In genomic region chr17:18101828-18102227, GRCh38 we compare ENCODE assay signal across 20 cellular contexts. TPM values are rescaled to one million over a fixed set of nuclear protein-coding genes. Genes with fewer than 3 reads are reported as not detected.
A peak's percentile ranks its signal among the peaks of the same experiment; 100 is the strongest.
DNase-seq lines count a peak whose midpoint lies in the region; ATAC-seq, FAIRE-seq and TF ChIP-seq lines count a peak whose summit lies in the region.
"Had no signal": no experiment of that assay in that cellular context is flagged by ENCODE, and none has a peak within 500 bp of the region (broad histone marks: within the 10 kb centered on the region; RNA-seq: fewer than 3 reads in every experiment).

No MANE protein-coding gene starts in this region.

- intact Hi-C loops in HepG2 (cut with micrococcal nuclease; ENCODE audit: unreplicated experiment): no loop called here
- intact Hi-C loops in adrenal gland (cut with DNase I): no loop called here

- no peak overlapping the region for H3K4me3 Mint-ChIP-seq in nephron progenitor cell
- no peak overlapping the region for H3K4me3 Mint-ChIP-seq in stimulated activated naive B cell treated with anti-CD40 and anti-IgM and Interleukin-4, amounts not matched to agents 10 μg/mL and 1 μg/mL and 100 μg/mL, for 72 hours
- H3K4me3 Mint-ChIP-seq: CD4-positive, alpha-beta T cell; HFFc6 had no signal

- H3K4me3 ChIP-seq in liver (ENCODE audit: low read depth in 1 of 3, low read length in 3 of 3) (no peak overlapping the region), HepG2 (replicated peaks in 1 of 3; ENCODE audit: insufficient read depth in 1 of 3, low read depth in 2 of 3, low read length in 3 of 3) (no peak overlapping the region), adrenal gland (no peak overlapping the region)
- H3K4me3 ChIP-seq: GM23248, K562 had no signal

- H3K27ac Mint-ChIP-seq in nephron progenitor cell: peak overlapping the region; percentile 57
- H3K27ac Mint-ChIP-seq in stimulated activated naive B cell treated with anti-CD40 and anti-IgM and Interleukin-4, amounts not matched to agents 10 μg/mL and 1 μg/mL and 100 μg/mL, for 72 hours: peak overlapping the region; percentile 80
- H3K27ac Mint-ChIP-seq: CD4-positive, alpha-beta T cell; HFFc6 had no signal

- no peak overlapping the region for H2AFZ ChIP-seq in HepG2 (ENCODE audit: low read length)
- H2AFZ ChIP-seq: GM23248 had no signal

- TF ChIP-seq EP300 in HepG2 (IDR thresholded peaks at IDR 0.05; ENCODE audit: low read depth in 2 of 2, low read length in 2 of 2) (no peak), HepG2 (CRISPR knock-in tag; IDR thresholded peaks at IDR 0.05; ENCODE audit: borderline replicate concordance) (no peak)

- no peak overlapping the region for H3K4me2 ChIP-seq in HepG2 (ENCODE audit: low read depth, low read length)

- CTCF ChIA-PET in HepG2 (lab: Yijun Ruan, JAX; ENCODE audit: low intra/inter-chr PET ratio, low total read pairs): no interaction called here

- TF ChIP-seq CTCF in liver (IDR thresholded peaks at IDR 0.05; ENCODE audit: low read depth, low read length, missing input control) (no peak), HepG2 (CRISPR knock-in tag; IDR thresholded peaks at IDR 0.05) (no peak), nephron progenitor cell (IDR thresholded peaks at IDR 0.05) (no peak), adrenal gland (IDR thresholded peaks at IDR 0.05) (no peak)

- H3K27me3 Mint-ChIP-seq in nephron progenitor cell (ENCODE audit: low read depth, poor library complexity): no peaks in the 10 kb centered on the region
- H3K27me3 Mint-ChIP-seq in stimulated activated naive B cell treated with anti-CD40 and anti-IgM and Interleukin-4, amounts not matched to agents 10 μg/mL and 1 μg/mL and 100 μg/mL, for 72 hours: no peaks in the 10 kb centered on the region
- H3K27me3 Mint-ChIP-seq: CD4-positive, alpha-beta T cell had no signal

- no peak for TF ChIP-seq RAD21 in liver (IDR thresholded peaks at IDR 0.05)
- no peak for TF ChIP-seq RAD21 in HepG2 (CRISPR knock-in tag; IDR thresholded peaks at IDR 0.05)

- DNase-seq in HepG2 (ENCODE audit: low spot score) (no peak), UCSD-AML1 (lab: John Stamatoyannopoulos, UW; ENCODE audit: unreplicated experiment) (peak; percentile 28), nephron progenitor cell (no peak), adrenal gland (no peak), HCEC 1CT (no peak)
- no peak for DNase-seq in stimulated activated naive B cell treated with anti-CD40 and anti-IgM and Interleukin-4, amounts not matched to agents 10 μg/mL and 1 μg/mL and 100 μg/mL, for 72 hours
- DNase-seq: 8988T; Caco-2; CD4-positive, alpha-beta T cell; GM23248; HFFc6 had no signal

- no peak for ATAC-seq in HepG2
- no peak for ATAC-seq in stimulated activated naive B cell treated with anti-CD40 and anti-IgM and Interleukin-4, amounts not matched to agents 10 μg/mL and 1 μg/mL and 100 μg/mL, for 72 hours (replicated peaks)
- ATAC-seq in HG03442 (IDR thresholded peaks at IDR 0.05; ENCODE audit: unreplicated experiment): no peak
- ATAC-seq: HCT116, K562 had no signal

- H3K9me3 Mint-ChIP-seq in nephron progenitor cell: no peaks in the 10 kb centered on the region
- H3K9me3 Mint-ChIP-seq in stimulated activated naive B cell treated with anti-CD40 and anti-IgM and Interleukin-4, amounts not matched to agents 10 μg/mL and 1 μg/mL and 100 μg/mL, for 72 hours: no peaks in the 10 kb centered on the region
- H3K9me3 Mint-ChIP-seq: CD4-positive, alpha-beta T cell; HFFc6 had no signal

- in situ Hi-C loops in HepG2 (cut with HindIII; ENCODE audit: extremely low pct_ligation_motif_present, low pct_unique_long_range_greater_than_20kb): loop anchor here (25.0 kb wide), 1 partner anchor 90 kb away; no protein-coding TSS in a partner anchor

- 68% methylated on average over 9 of the region's 9 CpGs for WGBS in liver
- WGBS in HepG2 (ENCODE audit: low lambda C conversion rate): 95% methylated on average over 9 of the region's 9 CpGs
- 73 to 83% (median 78%) methylated on average over 4 to 9 of the region's 9 CpGs for WGBS in adrenal gland, 4 donors

- H3K9me3 ChIP-seq in liver (ENCODE audit: control insufficient read depth in 4 of 4, low read length in 3 of 4): no peaks in the 10 kb centered on the region
- H3K9me3 ChIP-seq in HepG2 (ENCODE audit: low read length): no peaks in the 10 kb centered on the region
- no peaks in the 10 kb centered on the region for H3K9me3 ChIP-seq in adrenal gland (replicated peaks in 1 of 3)
- H3K9me3 ChIP-seq: Caco-2 had no signal

- no peak for TF ChIP-seq POLR2A in HepG2 (IDR thresholded peaks at IDR 0.05; ENCODE audit: insufficient read depth in 1 of 2, low read depth in 2 of 2, low read length in 2 of 2)
- TF ChIP-seq POLR2A in adrenal gland (IDR thresholded peaks at IDR 0.05): no peak

- no peaks in the 10 kb centered on the region for H3K4me1 Mint-ChIP-seq in nephron progenitor cell
- H3K4me1 Mint-ChIP-seq in stimulated activated naive B cell treated with anti-CD40 and anti-IgM and Interleukin-4, amounts not matched to agents 10 μg/mL and 1 μg/mL and 100 μg/mL, for 72 hours: peaks cover 19 to 25% of the 10 kb centered on the region in 2 donors

- POLR2A ChIA-PET in HepG2 (lab: Yijun Ruan, JAX): no interaction called here

- H3K27ac ChIP-seq in liver (ENCODE audit: low read depth in 1 of 2, low read length in 2 of 2) (no peak overlapping the region), HepG2 (ENCODE audit: extremely low read length, insufficient read depth, low read length) (no peak overlapping the region), adrenal gland (no peak overlapping the region)
- H3K27ac ChIP-seq: C4-2B, GM23248 had no signal

- H4K20me1 ChIP-seq in HepG2 (ENCODE audit: insufficient read depth, low read length): no peaks in the 10 kb centered on the region

- H3K36me3 ChIP-seq in liver (ENCODE audit: control insufficient read depth in 4 of 4, insufficient read depth in 3 of 4, low read depth in 1 of 4, low read length in 3 of 4) (peaks cover 0 to 41% (median 12%) of the 10 kb centered on the region in 4 donors), HepG2 (replicated peaks in 1 of 2; ENCODE audit: control insufficient read depth in 1 of 2, insufficient read depth in 2 of 2, low read length in 2 of 2) (peaks cover 19 to 51% of the 10 kb centered on the region in 2 experiments; a peak in 4 of 5 replicates), adrenal gland (replicated peaks in 1 of 2) (peaks cover 0 to 46% of the 10 kb centered on the region in 2 donors)

- H3K4me1 ChIP-seq in liver (ENCODE audit: control insufficient read depth in 4 of 4, insufficient read depth in 4 of 4, low read length in 3 of 4): peaks cover 0 to 8% (median 1%) of the 10 kb centered on the region in 4 donors
- H3K4me1 ChIP-seq in HepG2 (ENCODE audit: insufficient read depth, low read length): no peaks in the 10 kb centered on the region
- H3K4me1 ChIP-seq in adrenal gland (replicated peaks in 1 of 2): no peaks in the 10 kb centered on the region
- H3K4me1 ChIP-seq: Caco-2 had no signal

- no peak for FAIRE-seq in HepG2 (lab: Jason Lieb, UNC)
- FAIRE-seq: D721Med, G401.6, GM12892, GM18507, K562 had no signal

- peaks cover 4% of the 10 kb centered on the region for H3K36me3 Mint-ChIP-seq in nephron progenitor cell (ENCODE audit: low read depth)
- H3K36me3 Mint-ChIP-seq in stimulated activated naive B cell treated with anti-CD40 and anti-IgM and Interleukin-4, amounts not matched to agents 10 μg/mL and 1 μg/mL and 100 μg/mL, for 72 hours: peaks cover 31 to 52% of the 10 kb centered on the region in 2 donors

- H3K9ac ChIP-seq in liver (ENCODE audit: low read depth in 1 of 2, low read length in 2 of 2): no peak overlapping the region
- H3K9ac ChIP-seq in HepG2 (ENCODE audit: insufficient read depth, low read depth, low read length): no peak overlapping the region
- H3K9ac ChIP-seq: GM23248 had no signal

- BruUV-seq in HepG2 (replicated peaks; lab: Mats Ljungman, UMichigan): no TSS peak

- H3K27me3 ChIP-seq in liver (ENCODE audit: control insufficient read depth in 4 of 4, insufficient read depth in 4 of 4, low read length in 3 of 4) (no peaks in the 10 kb centered on the region), HepG2 (ENCODE audit: control insufficient read depth in 1 of 2, insufficient read depth in 2 of 2, low read length in 2 of 2) (no peaks in the 10 kb centered on the region), adrenal gland (no peaks in the 10 kb centered on the region)

- no peaks in the 10 kb centered on the region for H3K79me2 ChIP-seq in HepG2 (ENCODE audit: insufficient read depth, low read length)

RNA-seq across cellular contexts. Expression of gene MYO15A, which starts 6.7 kb away (rescaled TPM):
- total RNA-seq in liver (1 to 10 TPM in 1 of 2 donors, under 1 TPM in 1; 0.84 to 2.9 TPM), HepG2 (2016; rRNA removed; fragmentation: Illumina TruSeq; extraction: Trizol) (0.07 and 0.18 TPM in 2 replicates), adrenal gland (1 to 10 TPM in 1 of 8 donors, under 1 TPM in 5, not detected in 2; 0.44 to 1.0 (median 0.88) TPM)
- polyA plus RNA-seq in liver (1 to 10 TPM in 1 of 2 donors, under 1 TPM in 1; 0.15 to 1.1 TPM), HepG2 (2011; rRNA removed) (0.20 and 0.35 TPM in 2 replicates), adrenal gland (1 to 10 TPM in 2 of 3 donors, under 1 TPM in 1; 0.57 to 3.5 (median 2.2) TPM)
- not detected in 2 replicates for total RNA-seq in HepG2 (2016; cell fraction: cytosol; rRNA removed; fragmentation: Illumina TruSeq; extraction: Trizol; ENCODE audit: low read depth)
- total RNA-seq in HepG2 (2016; cell fraction: insoluble cytoplasmic fraction; rRNA removed; fragmentation: Illumina TruSeq; extraction: Trizol): 0.11 TPM in 1 of 2 replicates, not detected in the other
- not detected in 2 replicates for total RNA-seq in HepG2 (2016; cell fraction: membrane; rRNA removed; fragmentation: Illumina TruSeq; extraction: Trizol)
- not detected in 2 replicates for total RNA-seq in HepG2 (2016; cell fraction: nucleus; rRNA removed; fragmentation: Illumina TruSeq; extraction: Trizol)
- 0.01 and 0.04 TPM in 2 replicates for polyA plus RNA-seq in HepG2 (2011; cell fraction: cytosol; rRNA removed)
- polyA plus RNA-seq in HepG2 (2011; cell fraction: nucleus; rRNA removed): 2.3 and 2.8 TPM in 2 replicates
- 0.23 and 0.32 TPM in 2 replicates for polyA plus RNA-seq in HepG2 (2012)
- polyA plus RNA-seq in HepG2 (2016; cell fraction: cytosol; fragmentation: Illumina TruSeq; extraction: Trizol; ENCODE audit: low read depth): not detected in 2 replicates
- not detected in 2 replicates for polyA plus RNA-seq in HepG2 (2016; cell fraction: insoluble cytoplasmic fraction; fragmentation: Illumina TruSeq; extraction: Trizol; ENCODE audit: low read depth)
- polyA plus RNA-seq in HepG2 (2016; cell fraction: membrane; fragmentation: Illumina TruSeq; extraction: Trizol; ENCODE audit: low read depth): not detected in 2 replicates
- polyA plus RNA-seq in HepG2 (2016; cell fraction: nucleus; fragmentation: Illumina TruSeq; extraction: Trizol; ENCODE audit: insufficient read depth, low read depth): 0.56 and 0.60 TPM in 2 replicates
- 0.02 and 0.28 TPM in 2 replicates for polyA minus RNA-seq in HepG2 (2011; rRNA and poly(A)+ RNA removed; ENCODE audit: low replicate concordance)
- polyA minus RNA-seq in HepG2 (2011; cell fraction: cytosol; rRNA and poly(A)+ RNA removed): not detected in 2 replicates
- polyA minus RNA-seq in HepG2 (2011; cell fraction: nucleus; rRNA and poly(A)+ RNA removed): 0.52 and 0.75 TPM in 2 replicates
- total RNA-seq: Caco-2 had no signal

RNA-seq across cellular contexts. Expression of gene DRG2, which starts 14.1 kb away (rescaled TPM):
- 10 to 100 TPM; 10.9 to 24.9 TPM for total RNA-seq in liver
- polyA plus RNA-seq in liver: 10 to 100 TPM; 17.0 to 20.2 TPM
- total RNA-seq in HepG2 (2016; rRNA removed; fragmentation: Illumina TruSeq; extraction: Trizol): 23.0 and 26.6 TPM in 2 replicates
- 34.5 and 35.0 TPM in 2 replicates for total RNA-seq in HepG2 (2016; cell fraction: cytosol; rRNA removed; fragmentation: Illumina TruSeq; extraction: Trizol; ENCODE audit: low read depth)
- 19.6 and 31.0 TPM in 2 replicates for total RNA-seq in HepG2 (2016; cell fraction: insoluble cytoplasmic fraction; rRNA removed; fragmentation: Illumina TruSeq; extraction: Trizol)
- 18.9 and 21.9 TPM in 2 replicates for total RNA-seq in HepG2 (2016; cell fraction: membrane; rRNA removed; fragmentation: Illumina TruSeq; extraction: Trizol)
- total RNA-seq in HepG2 (2016; cell fraction: nucleus; rRNA removed; fragmentation: Illumina TruSeq; extraction: Trizol): 27.8 and 29.3 TPM in 2 replicates
- polyA plus RNA-seq in HepG2 (2011; rRNA removed): 20.1 and 24.9 TPM in 2 replicates
- 16.7 and 20.6 TPM in 2 replicates for polyA plus RNA-seq in HepG2 (2011; cell fraction: cytosol; rRNA removed)
- 78.3 and 80.8 TPM in 2 replicates for polyA plus RNA-seq in HepG2 (2011; cell fraction: nucleus; rRNA removed)
- 18.5 and 21.7 TPM in 2 replicates for polyA plus RNA-seq in HepG2 (2012)
- 7.5 and 8.3 TPM in 2 replicates for polyA plus RNA-seq in HepG2 (2016; cell fraction: cytosol; fragmentation: Illumina TruSeq; extraction: Trizol; ENCODE audit: low read depth)
- polyA plus RNA-seq in HepG2 (2016; cell fraction: insoluble cytoplasmic fraction; fragmentation: Illumina TruSeq; extraction: Trizol; ENCODE audit: low read depth): 19.2 and 22.3 TPM in 2 replicates
- polyA plus RNA-seq in HepG2 (2016; cell fraction: membrane; fragmentation: Illumina TruSeq; extraction: Trizol; ENCODE audit: low read depth): 10.0 and 11.1 TPM in 2 replicates
- 47.8 and 50.0 TPM in 2 replicates for polyA plus RNA-seq in HepG2 (2016; cell fraction: nucleus; fragmentation: Illumina TruSeq; extraction: Trizol; ENCODE audit: insufficient read depth, low read depth)
- polyA minus RNA-seq in HepG2 (2011; rRNA and poly(A)+ RNA removed; ENCODE audit: low replicate concordance): 43.9 and 69.9 TPM in 2 replicates
- polyA minus RNA-seq in HepG2 (2011; cell fraction: cytosol; rRNA and poly(A)+ RNA removed): 10.0 and 13.9 TPM in 2 replicates
- polyA minus RNA-seq in HepG2 (2011; cell fraction: nucleus; rRNA and poly(A)+ RNA removed): 46.6 and 47.5 TPM in 2 replicates
- total RNA-seq in adrenal gland: 10 to 100 TPM; 34.9 to 81.4 (median 43.5) TPM
- 10 to 100 TPM; 17.1 to 97.1 (median 69.0) TPM for polyA plus RNA-seq in adrenal gland
